In the genomic region with DNA sequence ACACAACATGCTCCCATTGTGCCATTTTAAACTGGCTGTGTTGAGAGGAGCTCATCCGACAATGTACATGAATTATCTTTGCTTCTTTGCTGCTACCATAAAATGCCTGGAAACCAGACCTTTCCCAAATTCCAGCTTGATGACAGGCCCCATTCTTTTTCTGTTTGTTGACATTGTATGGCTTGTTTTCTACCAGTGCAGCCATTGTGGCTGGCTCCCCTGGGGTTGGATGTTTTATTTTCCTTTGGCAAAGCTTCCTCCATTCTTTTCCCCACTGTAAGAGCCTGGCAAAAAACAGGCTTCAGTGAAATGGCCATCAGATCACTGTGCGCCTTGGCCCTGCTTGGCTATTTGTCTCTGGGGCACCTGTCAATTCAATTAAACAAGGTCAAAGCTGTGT, we compare ENCODE assay signal across 21 cellular contexts.
A peak's percentile ranks its signal among the peaks of the same experiment; 100 is the strongest.
DNase-seq lines count a peak whose midpoint lies in the region; ATAC-seq and TF ChIP-seq lines count a peak whose summit lies in the region.
"Had no signal": no experiment of that assay in that cellular context is flagged by ENCODE, and none has a peak within 500 bp of the region (broad histone marks: within the 10 kb centered on the region; RNA-seq: fewer than 3 reads in every experiment).

No MANE protein-coding gene starts in this region.

- H3K4me1 ChIP-seq in Peyer's patch, result no peaks in the 10 kb centered on the region
- H3K4me1 ChIP-seq: BE2C had no signal

- intact Hi-C loops in natural killer cell (cut with micrococcal nuclease) (no loop called here), posterior vena cava (cut with DNase I) (no loop called here)

- peaks cover 4 to 9% of the 10 kb centered on the region in 2 donors for H3K27me3 Mint-ChIP-seq in natural killer cell (ENCODE audit: low read depth in 2 of 2)
- H3K27me3 Mint-ChIP-seq: CD4-positive, alpha-beta T cell had no signal

- H3K27ac ChIP-seq in Peyer's patch, result no peak overlapping the region
- H3K27ac ChIP-seq: 22Rv1 had no signal

- no peak overlapping the region for H3K27ac Mint-ChIP-seq in natural killer cell
- H3K27ac Mint-ChIP-seq: CD4-positive, alpha-beta T cell had no signal

- no peak for TF ChIP-seq POLR2A in Peyer's patch (IDR thresholded peaks at IDR 0.05)

- no peak overlapping the region for H3K4me3 ChIP-seq in astrocyte of the spinal cord (ENCODE audit: low read depth, low read length)
- no peak overlapping the region for H3K4me3 ChIP-seq in Peyer's patch

- H3K36me3 Mint-ChIP-seq in natural killer cell, result no peaks in the 10 kb centered on the region

- DNase-seq in NCI-H1092 treated with DMSO at 0.1 percent for 48 hours (lab: John Stamatoyannopoulos, UW), result peak; percentile 10
- no peak for DNase-seq in NCI-H1092 (lab: John Stamatoyannopoulos, UW)
- peak; percentile 67 for DNase-seq in NCI-H345 treated with DMSO at 0.1 percent for 48 hours (lab: John Stamatoyannopoulos, UW; ENCODE audit: unreplicated experiment)
- DNase-seq in astrocyte of the spinal cord (ENCODE audit: low read depth, low spot score), result peak; percentile 11
- no peak for DNase-seq in natural killer cell
- DNase-seq in posterior vena cava (ENCODE audit: low spot score), result no peak
- DNase-seq in cortex of kidney (lab: John Stamatoyannopoulos, UW), result no peak
- no peak for DNase-seq in Peyer's patch
- DNase-seq: BE2C; CD4-positive, alpha-beta T cell; DMS79; GDM1; MV-4-11; NCI-H1436 treated with DMSO at 0.1 percent for 48 hours; NCI-H2081; NCI-H446 treated with DMSO at 0.1 percent for 48 hours; NCI-H82; Right ventricle myocardium superior; T-helper 1 cell had no signal

- H3K4me3 Mint-ChIP-seq in natural killer cell, result no peak overlapping the region
- H3K4me3 Mint-ChIP-seq: CD4-positive, alpha-beta T cell had no signal

- no peak for ATAC-seq in natural killer cell
- ATAC-seq: SK-N-SH treated with all-trans-retinoic acid at 6 μM for 48 hours had no signal

- peaks cover 13 to 16% of the 10 kb centered on the region in 2 donors for H3K4me1 Mint-ChIP-seq in natural killer cell

- H3K9me3 Mint-ChIP-seq in natural killer cell, result no peaks in the 10 kb centered on the region
- H3K9me3 Mint-ChIP-seq: CD4-positive, alpha-beta T cell had no signal

- no peak for TF ChIP-seq CTCF in astrocyte of the spinal cord (IDR thresholded peaks at IDR 0.05; ENCODE audit: low read depth, low read length)
- no peak for TF ChIP-seq CTCF in natural killer cell (IDR thresholded peaks at IDR 0.05)
- TF ChIP-seq CTCF in Peyer's patch (IDR thresholded peaks at IDR 0.05), result no peak

- in situ Hi-C loops in astrocyte of the spinal cord (cut with HindIII; ENCODE audit: low sequenced_read_pairs), result no loop called here

- H3K36me3 ChIP-seq in Peyer's patch, result no peaks in the 10 kb centered on the region
- H3K36me3 ChIP-seq: BE2C had no signal

- H3K27me3 ChIP-seq in Peyer's patch, result no peaks in the 10 kb centered on the region
- H3K27me3 ChIP-seq: BE2C had no signal

- no peaks in the 10 kb centered on the region for H3K9me3 ChIP-seq in Peyer's patch
- H3K9me3 ChIP-seq: BE2C had no signal

Comparison
In these comparisons a context has a peak if more than half of its experiments do, and no peak if none do; other contexts are left out.
1. DNase-seq: peak in NCI-H1092 treated with DMSO at 0.1 percent for 48 hours (single experiment), NCI-H345 treated with DMSO at 0.1 percent for 48 hours (single experiment) and astrocyte of the spinal cord (single experiment); none in NCI-H1092 (single experiment), natural killer cell (single experiment), posterior vena cava (single experiment), cortex of kidney (single experiment) and Peyer's patch (0 of 3).